In the genomic region with DNA sequence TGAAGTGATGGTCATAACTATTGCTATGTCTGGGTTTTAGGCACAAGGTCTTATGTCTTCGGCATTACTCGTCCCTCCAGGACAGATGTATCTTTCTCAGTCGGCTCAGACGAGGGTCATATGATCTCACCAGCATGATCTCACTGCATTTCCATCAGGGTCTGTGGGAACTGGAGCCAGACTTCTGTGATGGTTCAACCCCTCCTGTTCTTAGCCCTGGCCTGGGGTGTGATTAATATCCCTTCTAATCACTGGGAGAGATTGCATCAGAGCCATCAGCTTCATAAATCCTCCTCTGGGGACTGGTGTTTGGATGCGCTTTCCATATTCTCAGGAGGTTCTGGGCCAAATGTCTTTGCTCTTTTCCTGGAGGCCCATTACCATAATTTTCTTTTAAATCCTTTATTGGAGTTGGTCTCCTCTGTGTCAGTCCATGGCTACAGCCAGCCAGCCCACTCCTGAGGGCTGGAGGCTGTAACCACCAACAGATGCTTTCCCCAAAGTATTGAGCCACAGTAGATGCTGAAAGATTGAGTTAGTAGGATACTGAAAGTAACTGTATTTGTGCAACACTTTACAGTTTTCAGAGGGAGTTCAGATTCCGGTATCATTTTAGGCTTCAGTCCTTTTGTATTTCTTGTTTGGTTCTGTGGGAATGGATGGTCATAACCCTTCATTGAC, we compare ENCODE assay signal across 18 cellular contexts. TPM values are rescaled to one million over a fixed set of nuclear protein-coding genes. Genes with fewer than 3 reads are reported as not detected.
DNase-seq lines count a peak whose midpoint lies in the region; ATAC-seq, FAIRE-seq and TF ChIP-seq lines count a peak whose summit lies in the region.
"Had no signal": no experiment of that assay in that cellular context is flagged by ENCODE, and none has a peak within 500 bp of the region (broad histone marks: within the 10 kb centered on the region; RNA-seq: fewer than 3 reads in every experiment).

No MANE protein-coding gene starts in this region.

- H3K9ac ChIP-seq in GM12878 (ENCODE audit: control insufficient read depth, insufficient read depth, low read length), result no peak overlapping the region

- SMC1A ChIA-PET in GM12878 (lab: Charles Lee; ENCODE audit: uncharacterized antibody, unreplicated experiment), result interaction anchor here (0.7 to 7.0 kb wide), 5 partner anchors 14 to 429 kb away, joined by 3 to 220 read pairs (median 4); partner anchors contain the start of gene CACNA1E

- POLR2A ChIA-PET in GM12878 (lab: Charles Lee), result interaction anchor here (1.3 to 6.7 kb wide), 2 partner anchors 15 to 22 kb away, joined by 3 to 135 read pairs; partner anchors contain the start of gene CACNA1E

- RAD21 ChIA-PET in GM12878 (lab: Charles Lee; ENCODE audit: unreplicated experiment), result interaction anchor here (3.1 to 16.9 kb wide), 3 partner anchors 17 to 434 kb away, joined by 12 to 278 read pairs (median 13); partner anchors contain the start of gene CACNA1E

- no peaks in the 10 kb centered on the region for H3K4me1 ChIP-seq in left ventricle myocardium inferior
- peaks cover 49% of the 10 kb centered on the region for H3K4me1 ChIP-seq in GM12878 (ENCODE audit: control insufficient read depth, insufficient read depth, low read length)
- H3K4me1 ChIP-seq in mucosa of descending colon (ENCODE audit: low read depth), result no peaks in the 10 kb centered on the region
- H3K4me1 ChIP-seq: testis had no signal

- H3K36me3 ChIP-seq in left ventricle myocardium inferior (no peaks in the 10 kb centered on the region), GM12878 (ENCODE audit: control insufficient read depth in 2 of 2, insufficient read depth in 2 of 2, low read length in 1 of 2) (peaks cover 0 to 2% of the 10 kb centered on the region in 2 experiments; a peak in 1 of 4 replicates), mucosa of descending colon (ENCODE audit: low read depth) (no peaks in the 10 kb centered on the region)

- TF ChIP-seq POLR2A in GM12878 (IDR thresholded peaks at IDR 0.05; ENCODE audit: low read depth, low read length), result no peak

- TF ChIP-seq CTCF in left ventricle myocardium inferior (IDR thresholded peaks at IDR 0.05; ENCODE audit: borderline replicate concordance) (no peak), GM12878 (IDR thresholded peaks at IDR 0.05 in 2 of 3, conservative IDR thresholded peaks at IDR 0.05 in 1 of 3; ENCODE audit: control insufficient read depth in 2 of 3, extremely low read depth in 1 of 3, insufficient read depth in 1 of 3, low read depth in 3 of 3, low read length in 3 of 3) (no peak), mucosa of descending colon (IDR thresholded peaks at IDR 0.05) (no peak)

- DNase-seq in Right ventricle myocardium superior (no peak), left ventricle myocardium inferior (no peak), GM12878 (ENCODE audit: low read depth, low spot score) (no peak), mucosa of descending colon (peak in 1 of 3 donors; percentile 17), NCI-H2107 treated with DMSO at 0.1 percent for 48 hours (lab: John Stamatoyannopoulos, UW; ENCODE audit: unreplicated experiment) (no peak), mesenteric fat pad (ENCODE audit: low spot score) (no peak)
- DNase-seq: DMS153, NCI-H1417, NCI-H526 treated with DMSO at 0.1 percent for 48 hours, nucleus accumbens, SHP77, testis had no signal

- ATAC-seq in Right ventricle myocardium superior (ENCODE audit: poor library complexity) (peak; percentile 45), GM12878 (no peak), mucosa of descending colon (peak; percentile 51), HG02840 (IDR thresholded peaks at IDR 0.05; ENCODE audit: low FRiP score, unreplicated experiment) (no peak), HG02678 (IDR thresholded peaks at IDR 0.05; ENCODE audit: unreplicated experiment) (no peak)

- peak overlapping the region; percentile 72; the same call in 1 of the 2 replicates for H3K4me2 ChIP-seq in GM12878 (ENCODE audit: control insufficient read depth, insufficient read depth)

- H3K27me3 ChIP-seq in left ventricle myocardium inferior (ENCODE audit: low read depth) (peaks cover 90% of the 10 kb centered on the region), GM12878 (replicated peaks in 1 of 2; ENCODE audit: control insufficient read depth in 2 of 2, insufficient read depth in 2 of 2, low read length in 1 of 2) (no peaks in the 10 kb centered on the region)
- H3K27me3 ChIP-seq: testis had no signal

- no peak for TF ChIP-seq EP300 in GM12878 (IDR thresholded peaks at IDR 0.05; ENCODE audit: borderline replicate concordance in 1 of 2, control insufficient read depth in 1 of 2, low read depth in 2 of 2, low read length in 2 of 2)

- intact Hi-C loops in Right ventricle myocardium superior (cut with DNase I) (no loop called here), left ventricle myocardium inferior (cut with micrococcal nuclease) (no loop called here), GM12878 (cut with micrococcal nuclease; ENCODE audit: unreplicated experiment) (no loop called here), mucosa of descending colon (cut with DNase I, micrococcal nuclease) (no loop called here)

- no peak overlapping the region for H3K4me3 ChIP-seq in left ventricle myocardium inferior
- H3K4me3 ChIP-seq in GM12878, result no peak overlapping the region
- no peak overlapping the region for H3K4me3 ChIP-seq in mucosa of descending colon
- H3K4me3 ChIP-seq: testis had no signal

- H3K9me3 ChIP-seq in left ventricle myocardium inferior (replicated peaks) (no peaks in the 10 kb centered on the region), GM12878 (replicated peaks; ENCODE audit: control insufficient read depth, insufficient read depth, low read length) (peaks cover 6% of the 10 kb centered on the region; the same call in 2 of the 3 replicates), mucosa of descending colon (no peaks in the 10 kb centered on the region)
- H3K9me3 ChIP-seq: testis had no signal

- no peak for FAIRE-seq in GM12878 (lab: Jason Lieb, UNC)
- FAIRE-seq: endothelial cell of umbilical vein, HepG2 had no signal

- no peaks in the 10 kb centered on the region for H4K20me1 ChIP-seq in GM12878 (ENCODE audit: control insufficient read depth, insufficient read depth)

- no TSS peak for BruUV-seq in GM12878 (replicated peaks; lab: Mats Ljungman, UMichigan)

- WGBS in GM12878 (ENCODE audit: insufficient coverage, insufficient replicate concordance, low lambda C conversion rate, missing lambda C conversion rate), result 97% methylated on average over 6 of the region's 6 CpGs

- no peaks in the 10 kb centered on the region; the same call in 1 of the 2 replicates for H3K79me2 ChIP-seq in GM12878 (ENCODE audit: control insufficient read depth, insufficient read depth, low read length)

- H2AFZ ChIP-seq in GM12878 (ENCODE audit: control insufficient read depth, low read depth, low read length), result no peak overlapping the region

- H3K27ac ChIP-seq in left ventricle myocardium inferior (replicated peaks) (no peak overlapping the region), GM12878 (ENCODE audit: control insufficient read depth, insufficient read depth) (peak overlapping the region; percentile 88)
- H3K27ac ChIP-seq: testis, VCaP had no signal

- in situ Hi-C loops in GM12878 (cut with MboI), result no loop called here

- no peak for TF ChIP-seq RAD21 in GM12878 (IDR thresholded peaks at IDR 0.05; ENCODE audit: insufficient read depth, low read depth, low read length)

- CTCF ChIA-PET in GM12878 (lab: Yijun Ruan, JAX), result interaction anchor here (2.0 to 7.1 kb wide), 5 partner anchors 11 to 59 kb away, joined by 4 to 157 read pairs (median 6); partner anchors contain the start of gene CACNA1E

TF ChIP-seq in GM12878, 131 proteins besides CTCF, POLR2A, EP300 and RAD21:
- TF ChIP-seq CREM (IDR thresholded peaks at IDR 0.05; ENCODE audit: low read depth), result no peak
- TF ChIP-seq NRF1 (conservative IDR thresholded peaks at IDR 0.05; ENCODE audit: low read depth, low read length), result no peak
- TF ChIP-seq SMAD1 (IDR thresholded peaks at IDR 0.05; ENCODE audit: low read depth, partially characterized antibody), result no peak

RNA-seq across cellular contexts. Expression of gene CACNA1E, which starts 20.0 kb away (rescaled TPM):
- total RNA-seq in Right ventricle myocardium superior, result 4.7 TPM
- total RNA-seq in left ventricle myocardium inferior, result 0.88 TPM
- 378 and 432 TPM in 2 replicates for total RNA-seq in GM12878 (2013; cell fraction: nucleolus; rRNA removed)
- 12.9 TPM in 2 replicates for total RNA-seq in GM12878 (2014; rRNA removed)
- 6.4 and 7.4 TPM in 2 replicates for total RNA-seq in GM12878 (2014; rRNA removed; fragmentation: Illumina TruSeq; extraction: Trizol)
- total RNA-seq in GM12878 (2021), result 19.4 and 22.0 TPM in 2 replicates
- 3.4 TPM for polyA plus RNA-seq in GM12878 (2011; ENCODE audit: low read depth)
- polyA plus RNA-seq in GM12878 (2011; rRNA removed), result 13.6 and 20.5 TPM in 2 replicates
- 12.0 and 12.8 TPM in 2 replicates for polyA plus RNA-seq in GM12878 (2011; cell fraction: cytosol; rRNA removed)
- polyA plus RNA-seq in GM12878 (2011; cell fraction: nucleus; rRNA removed), result 112 and 120 TPM in 2 replicates
- polyA plus RNA-seq in GM12878 (2012), result 6.3 and 6.5 TPM in 2 replicates
- 5.1 and 5.7 TPM in 2 replicates for polyA plus RNA-seq in GM12878 (2014; fragmentation: Illumina TruSeq; extraction: Trizol)
- polyA plus RNA-seq in GM12878 (2014; fragmentation: Nextera tagmentation; extraction: Ambion mirVana), result 1 to 10 TPM in 1 of 2 experiments, under 1 TPM in 1; 0.57 to 1.7 TPM
- polyA plus RNA-seq in GM12878 (2014; rRNA removed), result 10.2 and 10.3 TPM in 2 replicates
- 1 to 10 TPM; 7.8 to 9.1 TPM for polyA plus RNA-seq in GM12878 (2016; fragmentation: Nextera tagmentation; extraction: Ambion mirVana)
- polyA minus RNA-seq in GM12878 (2011; rRNA and poly(A)+ RNA removed), result 83.5 and 100 TPM in 2 replicates
- polyA minus RNA-seq in GM12878 (2011; cell fraction: cytosol; rRNA and poly(A)+ RNA removed), result 12.8 and 16.5 TPM in 2 replicates
- polyA minus RNA-seq in GM12878 (2011; cell fraction: nucleus; rRNA and poly(A)+ RNA removed), result 82.6 and 113 TPM in 2 replicates
- 1 to 10 TPM in 1 of 3 donors, under 1 TPM in 2; 0.09 to 1.4 (median 0.22) TPM for total RNA-seq in mucosa of descending colon
- 0.45 TPM for total RNA-seq in mesenteric fat pad
- total RNA-seq: A673, endothelial cell of umbilical vein, HepG2 had no signal
- polyA plus RNA-seq: endothelial cell of umbilical vein, HepG2 had no signal

Comparison
In these comparisons a context has a peak if more than half of its experiments do, and no peak if none do; other contexts are left out.
1. ATAC-seq: peak in Right ventricle myocardium superior (single experiment) and mucosa of descending colon (single experiment); none in GM12878 (single experiment), HG02840 (single experiment) and HG02678 (single experiment).